Comparison of ENCODE assay signal across 8 cellular contexts in the genomic region with DNA sequence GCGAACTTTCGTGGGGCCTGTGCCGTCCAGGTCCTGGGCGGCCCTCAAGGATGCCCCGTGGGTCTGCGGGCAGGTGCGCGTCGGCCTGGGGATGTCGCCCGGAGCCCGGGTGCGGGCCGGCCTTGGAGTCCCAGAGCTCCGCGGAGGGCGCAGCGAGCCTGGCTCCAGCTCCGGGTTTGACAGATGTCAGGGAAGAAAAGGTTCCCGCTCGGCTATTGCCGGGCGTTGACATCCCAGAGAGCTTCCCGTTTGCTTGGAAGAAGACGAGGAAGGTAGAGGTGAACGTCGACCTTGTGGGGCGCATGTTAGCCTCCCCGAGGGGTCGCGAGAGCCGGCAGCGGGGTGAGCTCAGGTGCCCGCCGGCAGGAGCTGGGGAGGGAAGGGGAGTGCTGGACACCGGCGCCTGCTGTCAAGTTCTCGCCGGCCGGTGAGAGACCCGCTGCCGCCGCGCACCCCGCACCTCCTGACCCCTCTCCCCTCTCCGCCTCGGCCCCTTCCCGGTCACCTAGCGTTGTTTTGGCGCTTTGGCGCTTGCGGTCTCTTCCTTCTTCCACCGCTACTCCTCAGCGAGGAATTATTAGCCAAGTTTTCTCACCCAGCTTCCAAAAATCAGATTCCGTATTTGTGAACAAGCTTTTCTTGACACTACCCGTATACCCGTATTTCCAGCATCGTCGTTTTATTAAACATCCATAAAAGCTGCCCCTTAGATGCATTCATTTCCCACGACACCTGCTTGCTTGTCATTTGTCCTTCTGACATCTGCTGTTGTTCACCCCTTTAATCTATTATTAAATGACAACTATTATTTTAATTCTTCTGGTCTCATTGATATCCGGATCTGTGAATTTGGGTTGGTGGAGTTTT. TPM values are rescaled to one million over a fixed set of nuclear protein-coding genes. Genes with fewer than 3 reads are reported as not detected.
DNase-seq lines count a peak whose midpoint lies in the region; ATAC-seq, FAIRE-seq and TF ChIP-seq lines count a peak whose summit lies in the region.

No MANE protein-coding gene starts in this region.

- H3K36me3 Mint-ChIP-seq in brain, result no peaks in the 10 kb centered on the region

- peak overlapping the region in 3 of 5 experiments; percentile 33 to 59 (median 46) for H3K27ac Mint-ChIP-seq in brain

- H3K4me1 Mint-ChIP-seq in brain, result peaks cover 18% of the 10 kb centered on the region

- WGBS in liver, result 3% methylated on average over 61 of the region's 61 CpGs
- 13 to 18% methylated on average over 52 to 60 of the region's 61 CpGs for WGBS in thyroid gland, 2 donors

- FAIRE-seq in RCC 7860 (lab: Jason Lieb, UNC), result no peak

- H3K36me3 ChIP-seq in liver (ENCODE audit: control insufficient read depth in 4 of 4, insufficient read depth in 3 of 4, low read depth in 1 of 4, low read length in 3 of 4), result no peaks in the 10 kb centered on the region
- no peaks in the 10 kb centered on the region for H3K36me3 ChIP-seq in thyroid gland

- DNase-seq in DMS53 treated with DMSO at 0.1 percent for 48 hours (lab: John Stamatoyannopoulos, UW; ENCODE audit: unreplicated experiment) (peak; percentile 29), thyroid gland (peak in 1 of 2 donors; percentile 17), RCC 7860 (ENCODE audit: low spot score) (no peak), MV-4-11 (lab: John Stamatoyannopoulos, UW) (no peak), SW480 (ENCODE audit: low spot score) (no peak)

- no peak for TF ChIP-seq CTCF in brain (conservative IDR thresholded peaks at IDR 0.05)
- TF ChIP-seq CTCF in liver (IDR thresholded peaks at IDR 0.05; ENCODE audit: low read depth, low read length, missing input control), result no peak
- no peak for TF ChIP-seq CTCF in thyroid gland (IDR thresholded peaks at IDR 0.05)

- peaks cover 79% of the 10 kb centered on the region for H3K27me3 Mint-ChIP-seq in brain

- H3K4me1 ChIP-seq in liver (ENCODE audit: control insufficient read depth in 4 of 4, insufficient read depth in 4 of 4, low read length in 3 of 4) (peaks cover 2 to 53% (median 44%) of the 10 kb centered on the region in 4 donors), thyroid gland (peaks cover 15 to 34% of the 10 kb centered on the region in 2 donors)

- no peaks in the 10 kb centered on the region for H3K27me3 ChIP-seq in liver (ENCODE audit: control insufficient read depth in 4 of 4, insufficient read depth in 4 of 4, low read length in 3 of 4)
- H3K27me3 ChIP-seq in thyroid gland, result no peaks in the 10 kb centered on the region

- no peak for TF ChIP-seq POLR2A in thyroid gland (IDR thresholded peaks at IDR 0.05)

- H3K4me3 ChIP-seq in liver (ENCODE audit: low read depth in 1 of 3, low read length in 3 of 3) (peak overlapping the region; percentile 79 to 94 (median 86)), thyroid gland (replicated peaks in 1 of 3) (peak overlapping the region; percentile 43 to 96 (median 95))

- peak overlapping the region; percentile 82 to 92 (median 84) for H3K4me3 Mint-ChIP-seq in brain

- intact Hi-C loops in thyroid gland (cut with DNase I), result no loop called here

- peak overlapping the region in 1 of 2 donors; percentile 72 for H3K9ac ChIP-seq in liver (ENCODE audit: low read depth in 1 of 2, low read length in 2 of 2)

- no peak for TF ChIP-seq RAD21 in liver (IDR thresholded peaks at IDR 0.05)

- H3K9me3 ChIP-seq in liver (ENCODE audit: control insufficient read depth in 4 of 4, low read length in 3 of 4), result no peaks in the 10 kb centered on the region
- H3K9me3 ChIP-seq in thyroid gland, result no peaks in the 10 kb centered on the region

- peaks cover 0 to 3% (median 0%) of the 10 kb centered on the region in 5 experiments for H3K9me3 Mint-ChIP-seq in brain

- ATAC-seq in HG03135 (IDR thresholded peaks at IDR 0.05; ENCODE audit: unreplicated experiment), result peak; percentile 9

- H3K27ac ChIP-seq in liver (ENCODE audit: low read depth in 1 of 2, low read length in 2 of 2) (peak overlapping the region; percentile 91 to 97), thyroid gland (peak overlapping the region in 2 of 3 donors; percentile 86 to 95)

TF ChIP-seq in liver, 16 proteins besides CTCF, POLR2A, EP300 and RAD21:
- no peak for TF ChIP-seq SP1 (IDR thresholded peaks at IDR 0.05)
- TF ChIP-seq GABPA (IDR thresholded peaks at IDR 0.05 in 1 of 2, conservative IDR thresholded peaks at IDR 0.05 in 1 of 2), result no peak
- TF ChIP-seq ATF3 (IDR thresholded peaks at IDR 0.05), result no peak
- TF ChIP-seq, protein P1, sequence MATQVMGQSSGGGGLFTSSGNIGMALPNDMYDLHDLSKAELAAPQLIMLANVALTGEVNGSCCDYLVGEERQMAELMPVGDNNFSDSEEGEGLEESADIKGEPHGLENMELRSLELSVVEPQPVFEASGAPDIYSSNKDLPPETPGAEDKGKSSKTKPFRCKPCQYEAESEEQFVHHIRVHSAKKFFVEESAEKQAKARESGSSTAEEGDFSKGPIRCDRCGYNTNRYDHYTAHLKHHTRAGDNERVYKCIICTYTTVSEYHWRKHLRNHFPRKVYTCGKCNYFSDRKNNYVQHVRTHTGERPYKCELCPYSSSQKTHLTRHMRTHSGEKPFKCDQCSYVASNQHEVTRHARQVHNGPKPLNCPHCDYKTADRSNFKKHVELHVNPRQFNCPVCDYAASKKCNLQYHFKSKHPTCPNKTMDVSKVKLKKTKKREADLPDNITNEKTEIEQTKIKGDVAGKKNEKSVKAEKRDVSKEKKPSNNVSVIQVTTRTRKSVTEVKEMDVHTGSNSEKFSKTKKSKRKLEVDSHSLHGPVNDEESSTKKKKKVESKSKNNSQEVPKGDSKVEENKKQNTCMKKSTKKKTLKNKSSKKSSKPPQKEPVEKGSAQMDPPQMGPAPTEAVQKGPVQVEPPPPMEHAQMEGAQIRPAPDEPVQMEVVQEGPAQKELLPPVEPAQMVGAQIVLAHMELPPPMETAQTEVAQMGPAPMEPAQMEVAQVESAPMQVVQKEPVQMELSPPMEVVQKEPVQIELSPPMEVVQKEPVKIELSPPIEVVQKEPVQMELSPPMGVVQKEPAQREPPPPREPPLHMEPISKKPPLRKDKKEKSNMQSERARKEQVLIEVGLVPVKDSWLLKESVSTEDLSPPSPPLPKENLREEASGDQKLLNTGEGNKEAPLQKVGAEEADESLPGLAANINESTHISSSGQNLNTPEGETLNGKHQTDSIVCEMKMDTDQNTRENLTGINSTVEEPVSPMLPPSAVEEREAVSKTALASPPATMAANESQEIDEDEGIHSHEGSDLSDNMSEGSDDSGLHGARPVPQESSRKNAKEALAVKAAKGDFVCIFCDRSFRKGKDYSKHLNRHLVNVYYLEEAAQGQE (IDR thresholded peaks at IDR 0.05), result no peak
- TF ChIP-seq YY1 (IDR thresholded peaks at IDR 0.05), result no peak
- no peak for TF ChIP-seq NR2F2 (IDR thresholded peaks at IDR 0.05)
- no peak for TF ChIP-seq RXRA (IDR thresholded peaks at IDR 0.05)
- TF ChIP-seq, protein P2, sequence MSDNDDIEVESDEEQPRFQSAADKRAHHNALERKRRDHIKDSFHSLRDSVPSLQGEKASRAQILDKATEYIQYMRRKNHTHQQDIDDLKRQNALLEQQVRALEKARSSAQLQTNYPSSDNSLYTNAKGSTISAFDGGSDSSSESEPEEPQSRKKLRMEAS (IDR thresholded peaks at IDR 0.05), result no peak
- TF ChIP-seq HNF4A (conservative IDR thresholded peaks at IDR 0.05), result no peak
TF ChIP-seq in liver: peak in this region for 0.

RNA-seq across cellular contexts. Expression of gene BMAL1, which starts 1.3 kb away (rescaled TPM):
- polyA plus RNA-seq in brain (ENCODE audit: insufficient read depth, low read depth, low replicate concordance), result 10.8 TPM
- total RNA-seq in liver, result 10 to 100 TPM in 1 of 2 donors, 1 to 10 TPM in 1; 4.7 to 39.0 TPM
- 10 to 100 TPM; 12.3 to 17.7 TPM for polyA plus RNA-seq in liver
- 10 to 100 TPM; 41.2 to 97.5 (median 50.7) TPM for total RNA-seq in thyroid gland
